ENCODE assay signal across 8 cellular contexts in genomic region chr1:39102537-39103320, GRCh38.
A peak's percentile ranks its signal among the peaks of the same experiment; 100 is the strongest.
DNase-seq lines count a peak whose midpoint lies in the region; ATAC-seq and TF ChIP-seq lines count a peak whose summit lies in the region.

No MANE protein-coding gene starts in this region.

- H3K27ac Mint-ChIP-seq in CD4-positive, CD25-positive, alpha-beta regulatory T cell: no peak overlapping the region

- intact Hi-C loops in dorsolateral prefrontal cortex (cut with DNase I): loop anchor here (2.0 to 10.0 kb wide), 8 partner anchors 88 to 552 kb away; no protein-coding TSS in a partner anchor
- intact Hi-C loops in right lobe of liver (cut with DNase I): loop anchor here in 1 of 2 donors (10.0 kb wide), 2 partner anchors 152 to 282 kb away; no protein-coding TSS in a partner anchor

- no peak for TF ChIP-seq POLR2A in right lobe of liver (IDR thresholded peaks at IDR 0.05)

- no peak overlapping the region for H3K27ac ChIP-seq in CD4-positive, CD25-positive, alpha-beta regulatory T cell (ENCODE audit: insufficient read depth, low read length, poor library complexity, severe bottlenecking)
- H3K27ac ChIP-seq in dorsolateral prefrontal cortex (peak overlapping the region in 58 of 59 donors; percentile 12 to 98 (median 94)), right lobe of liver (no peak overlapping the region), temporal lobe (ENCODE audit: low read depth, low read length) (peak overlapping the region; percentile 87)

- H3K36me3 ChIP-seq in CD4-positive, CD25-positive, alpha-beta regulatory T cell (ENCODE audit: control insufficient read depth, insufficient read depth, low read length): no peaks in the 10 kb centered on the region
- H3K36me3 ChIP-seq in right lobe of liver: no peaks in the 10 kb centered on the region

- DNase-seq in CD4-positive, CD25-positive, alpha-beta regulatory T cell: peak in 2 of 3 donors; percentile 34 to 69
- DNase-seq in NCI-H187 (lab: John Stamatoyannopoulos, UW) (peak; percentile 27 to 34), SW480 (ENCODE audit: low spot score) (peak; percentile 89), dorsolateral prefrontal cortex (peak in 3 of 10 donors; percentile 30 to 53 (median 52)), right lobe of liver (no peak)

- no peaks in the 10 kb centered on the region for H3K9me3 ChIP-seq in CD4-positive, CD25-positive, alpha-beta regulatory T cell (ENCODE audit: control insufficient read depth in 2 of 2, low read length in 2 of 2)
- H3K9me3 ChIP-seq in right lobe of liver: no peaks in the 10 kb centered on the region

- H3K36me3 Mint-ChIP-seq in CD4-positive, CD25-positive, alpha-beta regulatory T cell: no peaks in the 10 kb centered on the region

- peaks cover 0 to 34% (median 23%) of the 10 kb centered on the region in 4 donors for H3K4me1 Mint-ChIP-seq in CD4-positive, CD25-positive, alpha-beta regulatory T cell

- H3K4me3 ChIP-seq in CD4-positive, CD25-positive, alpha-beta regulatory T cell (ENCODE audit: low read depth, low read length): no peak overlapping the region
- H3K4me3 ChIP-seq in dorsolateral prefrontal cortex (peak overlapping the region in 16 of 59 donors; percentile 0 to 92 (median 14)), right lobe of liver (no peak overlapping the region)

- TF ChIP-seq CTCF in dorsolateral prefrontal cortex (IDR thresholded peaks at IDR 0.05 in 54 of 56, conservative IDR thresholded peaks at IDR 0.05 in 2 of 56; ENCODE audit: low read depth in 1 of 56, partially characterized antibody in 56 of 56) (peak; percentile 63 to 93 (median 82)), right lobe of liver (IDR thresholded peaks at IDR 0.05) (peak; percentile 62 to 90 (median 68))

- H3K27me3 Mint-ChIP-seq in CD4-positive, CD25-positive, alpha-beta regulatory T cell: peaks cover 5% of the 10 kb centered on the region

- ATAC-seq in CD4-positive, CD25-positive, alpha-beta regulatory T cell (ENCODE audit: low read depth in 2 of 2): peak; percentile 28 to 33
- peak; percentile 35 for ATAC-seq in GM21390 (IDR thresholded peaks at IDR 0.05; ENCODE audit: unreplicated experiment)
- peak; percentile 41 to 61 (median 52) for ATAC-seq in right lobe of liver
- no peak for ATAC-seq in HG03196 (IDR thresholded peaks at IDR 0.05; ENCODE audit: unreplicated experiment)

- H3K27me3 ChIP-seq in CD4-positive, CD25-positive, alpha-beta regulatory T cell (ENCODE audit: control insufficient read depth, insufficient read depth, low read length): no peaks in the 10 kb centered on the region
- H3K27me3 ChIP-seq in dorsolateral prefrontal cortex: no peaks in the 10 kb centered on the region
- H3K27me3 ChIP-seq in right lobe of liver: no peaks in the 10 kb centered on the region

- H3K9me3 Mint-ChIP-seq in CD4-positive, CD25-positive, alpha-beta regulatory T cell: no peaks in the 10 kb centered on the region

- 28% methylated on average over 11 of the region's 11 CpGs for WGBS in right lobe of liver (ENCODE audit: insufficient coverage, low coverage, low lambda C conversion rate, missing lambda C conversion rate)

- peak overlapping the region in 1 of 4 donors; percentile 73 for H3K4me3 Mint-ChIP-seq in CD4-positive, CD25-positive, alpha-beta regulatory T cell

- H3K4me1 ChIP-seq in CD4-positive, CD25-positive, alpha-beta regulatory T cell (ENCODE audit: control insufficient read depth, insufficient read depth, low read length, poor library complexity, severe bottlenecking): peaks cover 15% of the 10 kb centered on the region
- H3K4me1 ChIP-seq in right lobe of liver: peaks cover 0 to 28% (median 7%) of the 10 kb centered on the region in 4 donors

Comparison
In these comparisons a context has a peak if more than half of its experiments do, and no peak if none do; other contexts are left out.
1. DNase-seq: peak in CD4-positive, CD25-positive, alpha-beta regulatory T cell (2 of 3), NCI-H187 (2 of 2) and SW480 (single experiment); none in right lobe of liver (0 of 3).
2. H3K27ac ChIP-seq: peak in dorsolateral prefrontal cortex (58 of 59) and temporal lobe (single experiment); none in CD4-positive, CD25-positive, alpha-beta regulatory T cell (single experiment) and right lobe of liver (0 of 3).